In genomic region chr9:131607591-131607990, GRCh38 we compare ENCODE assay signal across 10 cellular contexts.
A peak's percentile ranks its signal among the peaks of the same experiment; 100 is the strongest.
DNase-seq lines count a peak whose midpoint lies in the region; ATAC-seq, FAIRE-seq and TF ChIP-seq lines count a peak whose summit lies in the region.
"Had no signal": no experiment of that assay in that cellular context is flagged by ENCODE, and none has a peak within 500 bp of the region (broad histone marks: within the 10 kb centered on the region; RNA-seq: fewer than 3 reads in every experiment).

No MANE protein-coding gene starts in this region.

- no peaks in the 10 kb centered on the region for H3K79me1 ChIP-seq in H1 (ENCODE audit: low read depth, low read length)

- no peak for TF ChIP-seq POLR2A in H1 (IDR thresholded peaks at IDR 0.05; ENCODE audit: control extremely low read depth in 1 of 2, low read depth in 2 of 2, low read length in 2 of 2)

- H3K4me1 Mint-ChIP-seq in activated naive CD8-positive, alpha-beta T cell treated with anti-CD3 and anti-CD28 coated beads, Interleukin-2, amount 50 U/mL, for 24 hours = no peaks in the 10 kb centered on the region
- H3K4me1 Mint-ChIP-seq in activated naive CD8-positive, alpha-beta T cell treated with anti-CD3 and anti-CD28 coated beads for 36 hours = no peaks in the 10 kb centered on the region
- H3K4me1 Mint-ChIP-seq in nephron progenitor cell = peaks cover 45% of the 10 kb centered on the region
- H3K4me1 Mint-ChIP-seq in activated CD4-positive, alpha-beta memory T cell treated with anti-CD3 and anti-CD28 coated beads for 36 hours (ENCODE audit: low read depth) = no peaks in the 10 kb centered on the region

- H2BK15ac ChIP-seq in H1 (ENCODE audit: low read length) = no peak overlapping the region

- H4K5ac ChIP-seq in H1 (ENCODE audit: insufficient read length, low read depth, low read length) = no peak overlapping the region

- no peak overlapping the region for H3K4me3 Mint-ChIP-seq in activated naive CD8-positive, alpha-beta T cell treated with anti-CD3 and anti-CD28 coated beads, Interleukin-2, amount 50 U/mL, for 24 hours
- no peak overlapping the region for H3K4me3 Mint-ChIP-seq in activated naive CD8-positive, alpha-beta T cell treated with anti-CD3 and anti-CD28 coated beads for 36 hours
- no peak overlapping the region for H3K4me3 Mint-ChIP-seq in nephron progenitor cell
- no peak overlapping the region for H3K4me3 Mint-ChIP-seq in activated CD4-positive, alpha-beta memory T cell treated with anti-CD3 and anti-CD28 coated beads for 36 hours
- H3K4me3 Mint-ChIP-seq: T-helper 2 cell treated with Interferon-gamma antibody and Interleukin-4, amounts not matched to agents 5 μg/mL and 100 μg/mL, for 36 hours had no signal

- H3K27me3 Mint-ChIP-seq in activated naive CD8-positive, alpha-beta T cell treated with anti-CD3 and anti-CD28 coated beads, Interleukin-2, amount 50 U/mL, for 24 hours = no peaks in the 10 kb centered on the region
- H3K27me3 Mint-ChIP-seq in activated naive CD8-positive, alpha-beta T cell treated with anti-CD3 and anti-CD28 coated beads for 36 hours = no peaks in the 10 kb centered on the region
- peaks cover 3% of the 10 kb centered on the region for H3K27me3 Mint-ChIP-seq in nephron progenitor cell (ENCODE audit: low read depth, poor library complexity)
- H3K27me3 Mint-ChIP-seq in activated CD4-positive, alpha-beta memory T cell treated with anti-CD3 and anti-CD28 coated beads for 36 hours = no peaks in the 10 kb centered on the region

- H2BK120ac ChIP-seq in H1 (replicated peaks; ENCODE audit: low read depth, low read length) = peak overlapping the region; percentile 45

- no peak for DNase-seq in activated naive CD8-positive, alpha-beta T cell treated with anti-CD3 and anti-CD28 coated beads, Interleukin-2, amount 50 U/mL, for 24 hours
- DNase-seq in activated naive CD8-positive, alpha-beta T cell treated with anti-CD3 and anti-CD28 coated beads for 36 hours = no peak
- DNase-seq in H1 (ENCODE audit: low read depth in 1 of 2, low spot score in 2 of 2) (no peak), nephron progenitor cell (no peak), upper lobe of right lung (no peak), iPS-NIHi11 (ENCODE audit: low spot score) (no peak), midbrain (lab: John Stamatoyannopoulos, UW) (no peak)
- no peak for DNase-seq in activated CD4-positive, alpha-beta memory T cell treated with anti-CD3 and anti-CD28 coated beads for 36 hours
- DNase-seq: MM.1S had no signal

- POLR2A ChIA-PET in H1 (lab: Charles Lee; ENCODE audit: partially characterized antibody) = interaction anchor here (1.1 to 1.2 kb wide), 2 partner anchors 35 to 125 kb away, joined by 3 read pairs; no protein-coding TSS in a partner anchor
- POLR2A ChIA-PET in activated CD4-positive, alpha-beta memory T cell treated with anti-CD3 and anti-CD28 coated beads for 36 hours (lab: Charles Lee) = no interaction called here

- H3K36me3 ChIP-seq in H1 (ENCODE audit: control insufficient read depth in 2 of 4, insufficient read depth in 4 of 4, low read length in 3 of 4) (no peaks in the 10 kb centered on the region), upper lobe of right lung (peaks cover 61% of the 10 kb centered on the region)

- FAIRE-seq in H1 (lab: Jason Lieb, UNC) = no peak

- peak overlapping the region; percentile 62 for H3K27ac Mint-ChIP-seq in activated naive CD8-positive, alpha-beta T cell treated with anti-CD3 and anti-CD28 coated beads, Interleukin-2, amount 50 U/mL, for 24 hours
- H3K27ac Mint-ChIP-seq in activated naive CD8-positive, alpha-beta T cell treated with anti-CD3 and anti-CD28 coated beads for 36 hours = no peak overlapping the region
- peak overlapping the region; percentile 94 for H3K27ac Mint-ChIP-seq in nephron progenitor cell
- no peak overlapping the region for H3K27ac Mint-ChIP-seq in activated CD4-positive, alpha-beta memory T cell treated with anti-CD3 and anti-CD28 coated beads for 36 hours
- H3K27ac Mint-ChIP-seq: T-helper 2 cell treated with Interferon-gamma antibody and Interleukin-4, amounts not matched to agents 5 μg/mL and 100 μg/mL, for 36 hours had no signal

- peak overlapping the region; percentile 34; the same call in 1 of the 2 replicates for H3K18ac ChIP-seq in H1 (ENCODE audit: extremely low read depth, low read length)

- peak overlapping the region; percentile 84 for H4K91ac ChIP-seq in H1 (replicated peaks; ENCODE audit: insufficient read length, low read length)

- intact Hi-C loops in upper lobe of right lung (cut with DNase I) = no loop called here
- intact Hi-C loops in activated CD4-positive, alpha-beta memory T cell treated with anti-CD3 and anti-CD28 coated beads for 36 hours (cut with micrococcal nuclease) = no loop called here

- H3K4me1 ChIP-seq in H1 (replicated peaks in 1 of 4; ENCODE audit: control insufficient read depth in 3 of 4, insufficient read depth in 4 of 4, low read length in 3 of 4) = peaks cover 11 to 24% (median 20%) of the 10 kb centered on the region in 4 experiments
- H3K4me1 ChIP-seq in upper lobe of right lung = peaks cover 25% of the 10 kb centered on the region

- H3K27ac ChIP-seq in H1 (ENCODE audit: low read depth, low read length) = no peak overlapping the region
- H3K27ac ChIP-seq in upper lobe of right lung = peak overlapping the region; percentile 53

- H2AK5ac ChIP-seq in H1 (ENCODE audit: low read depth, low read length) = peak overlapping the region; percentile 68

- WGBS in H1 (ENCODE audit: extremely low coverage in 1 of 2, insufficient coverage in 1 of 2, insufficient read length in 1 of 2, insufficient replicate concordance in 2 of 2, low coverage in 1 of 2, low lambda C conversion rate in 2 of 2, missing lambda C conversion rate in 1 of 2), 2 experiments = 86% methylated on average over 8 of the region's 8 CpGs; no CpG with 5 or more reads in 1 of the 2 experiments

- peak overlapping the region; percentile 84 for H3K4ac ChIP-seq in H1 (replicated peaks; ENCODE audit: insufficient read length, low read depth, low read length)

- 0 out of 7 replicates have a peak overlapping the region, but pooled peaks of 1 of the 4 experiments have one; percentile 7 for H3K9ac ChIP-seq in H1 (replicated peaks in 1 of 4; ENCODE audit: extremely low read depth in 1 of 4, low read depth in 3 of 4, low read length in 3 of 4)

- H3K4me3 ChIP-seq in H1 (ENCODE audit: extremely low read depth in 1 of 4, insufficient read depth in 2 of 4, low read depth in 3 of 4, low read length in 4 of 4) = no peak overlapping the region
- H3K4me3 ChIP-seq in upper lobe of right lung = no peak overlapping the region

- H2BK12ac ChIP-seq in H1 (ENCODE audit: low read depth, low read length) = peak overlapping the region; percentile 95; the same call in 1 of the 2 replicates

- H4K20me1 ChIP-seq in H1 (replicated peaks in 1 of 2; ENCODE audit: control insufficient read depth in 1 of 2, insufficient read depth in 2 of 2, low read length in 2 of 2) = no peaks in the 10 kb centered on the region

- no peaks in the 10 kb centered on the region for H3K23me2 ChIP-seq in H1 (ENCODE audit: low read depth, low read length)

- no peak for TF ChIP-seq RAD21 in H1 (IDR thresholded peaks at IDR 0.05 in 1 of 2, conservative IDR thresholded peaks at IDR 0.05 in 1 of 2; ENCODE audit: low read depth in 2 of 2, low read length in 2 of 2)

- H2BK5ac ChIP-seq in H1 (ENCODE audit: low read depth, low read length) = peak overlapping the region; percentile 64

- no peak overlapping the region for H3K23ac ChIP-seq in H1 (ENCODE audit: insufficient read length)

- no peaks in the 10 kb centered on the region for H3K79me2 ChIP-seq in H1 (ENCODE audit: control insufficient read depth in 1 of 2, insufficient read depth in 2 of 2, low read length in 2 of 2)

- no peak overlapping the region for H2AFZ ChIP-seq in H1 (ENCODE audit: low read length)

- TF ChIP-seq EP300 in H1 (IDR thresholded peaks at IDR 0.05; ENCODE audit: borderline replicate concordance in 1 of 2, low read depth in 2 of 2, low read length in 2 of 2) = no peak

- H3K27me3 ChIP-seq in H1 (replicated peaks in 1 of 4; ENCODE audit: control insufficient read depth in 3 of 4, extremely low read depth in 1 of 4, insufficient read depth in 3 of 4, low read length in 3 of 4) (no peaks in the 10 kb centered on the region), upper lobe of right lung (no peaks in the 10 kb centered on the region)

- no peak overlapping the region for H3K14ac ChIP-seq in H1 (ENCODE audit: insufficient read length)

- H3K4me2 ChIP-seq in H1 (ENCODE audit: insufficient read depth in 1 of 2, low read depth in 2 of 2, low read length in 2 of 2) = peak overlapping the region in 1 of 2 experiments; percentile 56; a peak in 2 of 4 replicates

- no peak for ATAC-seq in activated naive CD8-positive, alpha-beta T cell treated with anti-CD3 and anti-CD28 coated beads, Interleukin-2, amount 50 U/mL, for 24 hours
- no peak for ATAC-seq in upper lobe of right lung

- H3K9me3 ChIP-seq in H1 (ENCODE audit: insufficient read depth in 2 of 2, low read depth in 1 of 2, low read length in 1 of 2) (no peaks in the 10 kb centered on the region), upper lobe of right lung (no peaks in the 10 kb centered on the region)

- no peak overlapping the region; the same call in 1 of the 2 replicates for H4K8ac ChIP-seq in H1 (ENCODE audit: extremely low read depth, insufficient read depth, low read length)

- no peak for TF ChIP-seq CTCF in H1 (IDR thresholded peaks at IDR 0.05; ENCODE audit: control extremely low read depth in 1 of 3, insufficient read depth in 1 of 3, low read depth in 1 of 3, low read length in 3 of 3)
- no peak for TF ChIP-seq CTCF in nephron progenitor cell (IDR thresholded peaks at IDR 0.05)
- TF ChIP-seq CTCF in upper lobe of right lung (IDR thresholded peaks at IDR 0.05) = no peak

- H3K56ac ChIP-seq in H1 (replicated peaks; ENCODE audit: insufficient read length, low read depth, low read length) = no peak overlapping the region

- H3K36me3 Mint-ChIP-seq in activated naive CD8-positive, alpha-beta T cell treated with anti-CD3 and anti-CD28 coated beads, Interleukin-2, amount 50 U/mL, for 24 hours (ENCODE audit: low read depth) = peaks cover 9% of the 10 kb centered on the region
- H3K36me3 Mint-ChIP-seq in activated naive CD8-positive, alpha-beta T cell treated with anti-CD3 and anti-CD28 coated beads for 36 hours = no peaks in the 10 kb centered on the region
- H3K36me3 Mint-ChIP-seq in nephron progenitor cell (ENCODE audit: low read depth) = peaks cover 8% of the 10 kb centered on the region
- H3K36me3 Mint-ChIP-seq in activated CD4-positive, alpha-beta memory T cell treated with anti-CD3 and anti-CD28 coated beads for 36 hours = peaks cover 24% of the 10 kb centered on the region

- peak overlapping the region; percentile 11; the same call in 1 of the 2 replicates for H2BK20ac ChIP-seq in H1 (ENCODE audit: low read length)

- CTCF ChIA-PET in H1 (lab: Charles Lee; ENCODE audit: partially characterized antibody) = interaction anchor here (0.6 to 1.9 kb wide), 7 partner anchors 16 to 133 kb away, joined by 3 to 6 read pairs (median 4); no protein-coding TSS in a partner anchor
- CTCF ChIA-PET in activated CD4-positive, alpha-beta memory T cell treated with anti-CD3 and anti-CD28 coated beads for 36 hours (lab: Charles Lee) = no interaction called here

- no peaks in the 10 kb centered on the region for H3K9me3 Mint-ChIP-seq in activated naive CD8-positive, alpha-beta T cell treated with anti-CD3 and anti-CD28 coated beads, Interleukin-2, amount 50 U/mL, for 24 hours
- H3K9me3 Mint-ChIP-seq in activated naive CD8-positive, alpha-beta T cell treated with anti-CD3 and anti-CD28 coated beads for 36 hours = no peaks in the 10 kb centered on the region
- no peaks in the 10 kb centered on the region for H3K9me3 Mint-ChIP-seq in nephron progenitor cell
- no peaks in the 10 kb centered on the region for H3K9me3 Mint-ChIP-seq in activated CD4-positive, alpha-beta memory T cell treated with anti-CD3 and anti-CD28 coated beads for 36 hours
- H3K9me3 Mint-ChIP-seq: T-helper 2 cell treated with Interferon-gamma antibody and Interleukin-4, amounts not matched to agents 5 μg/mL and 100 μg/mL, for 36 hours had no signal

Comparison
In these comparisons a context has a peak if more than half of its experiments do, and no peak if none do; other contexts are left out.
1. H3K27ac Mint-ChIP-seq: peak in activated naive CD8-positive, alpha-beta T cell treated with anti-CD3 and anti-CD28 coated beads, Interleukin-2, amount 50 U/mL, for 24 hours (single experiment) and nephron progenitor cell (single experiment); none in activated naive CD8-positive, alpha-beta T cell treated with anti-CD3 and anti-CD28 coated beads for 36 hours (single experiment) and activated CD4-positive, alpha-beta memory T cell treated with anti-CD3 and anti-CD28 coated beads for 36 hours (single experiment).